ENCODE assay signal across 8 cellular contexts in the genomic region with DNA sequence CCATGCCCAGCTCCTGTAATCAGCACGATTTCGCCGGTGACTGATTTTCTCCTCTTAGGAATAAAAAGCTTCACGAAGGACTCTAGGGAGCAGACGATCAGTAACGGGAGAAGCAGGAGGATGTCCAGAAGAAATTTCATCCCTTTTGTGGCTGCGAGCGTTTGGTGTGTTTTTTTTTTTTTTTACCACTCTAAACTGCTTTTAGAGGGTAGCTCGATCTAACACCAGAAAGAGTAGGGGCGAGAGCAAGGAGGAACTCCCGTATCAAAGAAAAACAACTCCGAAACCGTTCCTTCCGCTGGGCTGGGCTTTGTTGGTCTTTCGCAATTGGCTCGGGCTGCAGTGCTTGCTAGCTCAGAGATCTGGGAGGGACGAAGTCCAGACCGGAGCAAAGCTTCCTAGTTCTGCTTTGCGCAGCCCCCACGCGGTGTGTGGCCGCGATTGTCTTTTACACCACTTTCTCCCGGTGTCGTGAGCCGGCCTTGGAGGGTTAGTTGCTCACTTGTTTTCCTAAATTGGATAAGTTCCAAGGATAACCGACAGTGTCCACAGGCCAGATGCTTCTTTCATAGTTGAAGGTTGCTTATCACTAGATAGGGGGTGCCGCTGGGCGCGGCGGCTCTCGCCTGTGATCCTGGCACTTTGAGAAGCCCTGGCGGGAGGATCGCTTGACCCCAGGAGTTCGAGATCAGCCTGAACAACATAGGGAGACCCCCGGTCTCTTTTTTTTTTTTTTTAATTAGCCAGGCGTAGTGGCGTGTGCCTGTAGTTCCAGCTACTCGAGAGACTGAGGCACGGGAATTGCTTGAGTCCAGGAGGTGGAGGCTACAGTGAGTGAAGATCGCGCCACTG. TPM values are rescaled to one million over a fixed set of nuclear protein-coding genes. Genes with fewer than 3 reads are reported as not detected.
DNase-seq lines count a peak whose midpoint lies in the region; ATAC-seq and TF ChIP-seq lines count a peak whose summit lies in the region.

A gene with protein sequence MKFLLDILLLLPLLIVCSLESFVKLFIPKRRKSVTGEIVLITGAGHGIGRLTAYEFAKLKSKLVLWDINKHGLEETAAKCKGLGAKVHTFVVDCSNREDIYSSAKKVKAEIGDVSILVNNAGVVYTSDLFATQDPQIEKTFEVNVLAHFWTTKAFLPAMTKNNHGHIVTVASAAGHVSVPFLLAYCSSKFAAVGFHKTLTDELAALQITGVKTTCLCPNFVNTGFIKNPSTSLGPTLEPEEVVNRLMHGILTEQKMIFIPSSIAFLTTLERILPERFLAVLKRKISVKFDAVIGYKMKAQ (minus strand): TSS at position 258 of the 852 bp plus-strand sequence. CDS start 118 bp downstream, at position 140.

- no peaks in the 10 kb centered on the region for H3K27me3 ChIP-seq in H7 (ENCODE audit: control insufficient read depth, insufficient read depth, low read length)

- peak; percentile 10 for TF ChIP-seq CTCF in fibroblast of pulmonary artery (IDR thresholded peaks at IDR 0.05; ENCODE audit: low read length, missing control alignments)

- H3K4me3 ChIP-seq in H7 (ENCODE audit: insufficient read depth, low read depth, low read length) (peak within 1 kb of the TSS; percentile 48), fibroblast of pulmonary artery (replicated peaks; ENCODE audit: low read depth, low read length) (peak within 1 kb of the TSS; percentile 76)

- H3K36me3 Mint-ChIP-seq in natural killer cell treated with Interleukin-12 subunit alpha and Interleukin-12 subunit beta and Interleukin-15 and Interleukin-18, amount 100 ng/mL, for 72 hours, result no peaks in the 10 kb centered on the region

- H3K27ac Mint-ChIP-seq in natural killer cell treated with Interleukin-12 subunit alpha and Interleukin-12 subunit beta and Interleukin-15 and Interleukin-18, amount 100 ng/mL, for 72 hours, result peak within 1 kb of the TSS; percentile 87 to 94

- no peaks in the 10 kb centered on the region for H3K36me3 ChIP-seq in H7 (replicated peaks; ENCODE audit: control insufficient read depth, insufficient read depth, low read length)

- DNase-seq in ELR (ENCODE audit: low read depth) (peak; percentile 93), H7 (peak; percentile 88), M059J (ENCODE audit: low read depth) (peak; percentile 88), SHP77 (lab: John Stamatoyannopoulos, UW) (peak; percentile 94 to 95), fibroblast of pulmonary artery (ENCODE audit: low read depth) (peak; percentile 97)
- DNase-seq in activated effector memory CD4-positive, alpha-beta T cell treated with Interleukin-2 at 50 U/mL for 16 hours, result peak; percentile 76
- peak; percentile 88 for DNase-seq in natural killer cell treated with Interleukin-12 subunit alpha and Interleukin-12 subunit beta and Interleukin-15 and Interleukin-18, amount 100 ng/mL, for 72 hours (ENCODE audit: low spot score)
- peak; percentile 82 for DNase-seq in stimulated activated naive CD8-positive, alpha-beta T cell treated with anti-CD3 and anti-CD28 coated beads, Interleukin-15, Interleukin-2, amounts not matched to agents 100 U/mL and 50 U/mL, for 24 hours

- ATAC-seq in natural killer cell treated with Interleukin-12 subunit alpha and Interleukin-12 subunit beta and Interleukin-15 and Interleukin-18, amount 100 ng/mL, for 72 hours, result peak; percentile 98 to 99
- ATAC-seq in stimulated activated naive CD8-positive, alpha-beta T cell treated with anti-CD3 and anti-CD28 coated beads, Interleukin-15, Interleukin-2, amounts not matched to agents 100 U/mL and 50 U/mL, for 24 hours, result peak; percentile 98

- no peaks in the 10 kb centered on the region for H3K27me3 Mint-ChIP-seq in natural killer cell treated with Interleukin-12 subunit alpha and Interleukin-12 subunit beta and Interleukin-15 and Interleukin-18, amount 100 ng/mL, for 72 hours

- peak within 1 kb of the TSS; percentile 94 for H3K4me3 Mint-ChIP-seq in natural killer cell treated with Interleukin-12 subunit alpha and Interleukin-12 subunit beta and Interleukin-15 and Interleukin-18, amount 100 ng/mL, for 72 hours

- peaks cover 33 to 40% of the 10 kb centered on the region in 2 donors for H3K4me1 Mint-ChIP-seq in natural killer cell treated with Interleukin-12 subunit alpha and Interleukin-12 subunit beta and Interleukin-15 and Interleukin-18, amount 100 ng/mL, for 72 hours (ENCODE audit: low read depth in 2 of 2)

- H3K9me3 Mint-ChIP-seq in natural killer cell treated with Interleukin-12 subunit alpha and Interleukin-12 subunit beta and Interleukin-15 and Interleukin-18, amount 100 ng/mL, for 72 hours, result no peaks in the 10 kb centered on the region

RNA-seq across cellular contexts. Expression of the gene that starts here (rescaled TPM):
- total RNA-seq in H7 (2014; rRNA removed; shearing (Covaris generic)), result 20.9 and 35.0 TPM in 2 replicates
- 19.1 and 26.1 TPM in 2 replicates for total RNA-seq in M059J (2014; rRNA removed; shearing (Covaris generic))
- 10 to 100 TPM; 11.2 to 18.3 TPM for total RNA-seq in natural killer cell treated with Interleukin-12 subunit alpha and Interleukin-12 subunit beta and Interleukin-15 and Interleukin-18, amount 100 ng/mL, for 72 hours

Comparison
In these comparisons a context has a peak if more than half of its experiments do, and no peak if none do; other contexts are left out.
1. Peak in every context shown above with its lines: DNase-seq, ATAC-seq and H3K4me3 ChIP-seq.